Comparison of ENCODE assay signal across 11 cellular contexts in genomic region chr7:87003872-87004798, GRCh38. TPM values are rescaled to one million over a fixed set of nuclear protein-coding genes. Genes with fewer than 3 reads are reported as not detected.
A peak's percentile ranks its signal among the peaks of the same experiment; 100 is the strongest.
DNase-seq lines count a peak whose midpoint lies in the region; ATAC-seq, FAIRE-seq and TF ChIP-seq lines count a peak whose summit lies in the region.
"Had no signal": no experiment of that assay in that cellular context is flagged by ENCODE, and none has a peak within 500 bp of the region (broad histone marks: within the 10 kb centered on the region; RNA-seq: fewer than 3 reads in every experiment).

No MANE protein-coding gene starts in this region.

- no peak overlapping the region for H3K9ac ChIP-seq in SK-N-SH
- H3K9ac ChIP-seq in HepG2 (ENCODE audit: insufficient read depth, low read depth, low read length), result no peak overlapping the region

- BruUV-seq in HepG2 (replicated peaks; lab: Mats Ljungman, UMichigan), result no TSS peak

- H3K4me1 ChIP-seq in SK-N-SH (ENCODE audit: control insufficient read depth in 1 of 2, insufficient read depth in 2 of 2, low read depth in 1 of 2, low read length in 1 of 2) (peaks cover 12 to 50% of the 10 kb centered on the region in 2 experiments; a peak in 3 of 4 replicates), left ventricle myocardium inferior (peaks cover 39% of the 10 kb centered on the region), osteoblast (ENCODE audit: insufficient read depth, low read length) (no peaks in the 10 kb centered on the region), HepG2 (ENCODE audit: insufficient read depth, low read length) (0 out of 2 replicates have a peak, but pooled peaks cover 3% of the 10 kb centered on the region)

- H3K79me2 ChIP-seq in SK-N-SH (ENCODE audit: insufficient read depth) (peaks cover 21% of the 10 kb centered on the region), osteoblast (ENCODE audit: insufficient read depth, low read length) (no peaks in the 10 kb centered on the region), HepG2 (ENCODE audit: insufficient read depth, low read length) (peaks cover 1% of the 10 kb centered on the region)

- peaks cover 9% of the 10 kb centered on the region for H3F3A ChIP-seq in SK-N-SH (replicated peaks; ENCODE audit: insufficient read depth)

- in situ Hi-C loops in HepG2 (cut with HindIII; ENCODE audit: extremely low pct_ligation_motif_present, low pct_unique_long_range_greater_than_20kb), result no loop called here

- 49% methylated on average over 9 of the region's 9 CpGs for WGBS in SK-N-SH (ENCODE audit: low lambda C conversion rate)
- 61% methylated on average over 9 of the region's 9 CpGs for whole genome bisulfite sequencing in HepG2 (ENCODE audit: low lambda C conversion rate)

- no peak for TF ChIP-seq CTCF in SK-N-SH (IDR thresholded peaks at IDR 0.05)
- TF ChIP-seq CTCF in left ventricle myocardium inferior (IDR thresholded peaks at IDR 0.05; ENCODE audit: borderline replicate concordance), result no peak
- no peak for TF ChIP-seq CTCF in osteoblast (IDR thresholded peaks at IDR 0.05; ENCODE audit: extremely low read depth, low read depth, low read length)
- TF ChIP-seq CTCF in HepG2 (CRISPR knock-in tag; IDR thresholded peaks at IDR 0.05), result no peak

- H3K36me3 ChIP-seq in SK-N-SH (replicated peaks in 1 of 2; ENCODE audit: control insufficient read depth in 1 of 2, insufficient read depth in 2 of 2, low read length in 1 of 2), result no peaks in the 10 kb centered on the region
- H3K36me3 ChIP-seq in left ventricle myocardium inferior, result no peaks in the 10 kb centered on the region
- no peaks in the 10 kb centered on the region for H3K36me3 ChIP-seq in osteoblast (ENCODE audit: insufficient read depth, low read length)
- no peaks in the 10 kb centered on the region for H3K36me3 ChIP-seq in HepG2 (replicated peaks in 1 of 2; ENCODE audit: control insufficient read depth in 1 of 2, insufficient read depth in 2 of 2, low read length in 2 of 2)
- H3K36me3 ChIP-seq: thoracic aorta had no signal

- H3K4me2 ChIP-seq in SK-N-SH (peak overlapping the region; percentile 66), osteoblast (ENCODE audit: insufficient read depth, low read length) (no peak overlapping the region), HepG2 (ENCODE audit: low read depth, low read length) (no peak overlapping the region)

- TF ChIP-seq EP300 in SK-N-SH (IDR thresholded peaks at IDR 0.05; ENCODE audit: borderline replicate concordance in 1 of 2, low read depth in 1 of 2, low read length in 1 of 2) (peak in 1 of 2 experiments; percentile 73; a peak in 2 of 4 replicates), HepG2 (IDR thresholded peaks at IDR 0.05; ENCODE audit: low read depth in 2 of 2, low read length in 2 of 2) (no peak), HepG2 (CRISPR knock-in tag; IDR thresholded peaks at IDR 0.05; ENCODE audit: borderline replicate concordance) (no peak)

- H3K4me1 Mint-ChIP-seq in stimulated activated naive CD8-positive, alpha-beta T cell treated with anti-CD3 and anti-CD28 coated beads, Interleukin-15, amount 100 ng/mL, for 72 hours, result peaks cover 32% of the 10 kb centered on the region

- no peaks in the 10 kb centered on the region for H3K9me3 ChIP-seq in SK-N-SH
- H3K9me3 ChIP-seq in left ventricle myocardium inferior (replicated peaks), result no peaks in the 10 kb centered on the region
- no peaks in the 10 kb centered on the region for H3K9me3 ChIP-seq in osteoblast (ENCODE audit: low read depth, low read length)
- no peaks in the 10 kb centered on the region for H3K9me3 ChIP-seq in HepG2 (ENCODE audit: low read length)
- H3K9me3 ChIP-seq: thoracic aorta had no signal

- TF ChIP-seq RAD21 in SK-N-SH (IDR thresholded peaks at IDR 0.05; ENCODE audit: low read length) (no peak), HepG2 (CRISPR knock-in tag; IDR thresholded peaks at IDR 0.05) (no peak)

- no peak overlapping the region for H2AFZ ChIP-seq in SK-N-SH (ENCODE audit: low read depth)
- no peak overlapping the region for H2AFZ ChIP-seq in osteoblast (ENCODE audit: low read length)
- H2AFZ ChIP-seq in HepG2 (ENCODE audit: low read length), result no peak overlapping the region

- H3K4me3 Mint-ChIP-seq in stimulated activated naive CD8-positive, alpha-beta T cell treated with anti-CD3 and anti-CD28 coated beads, Interleukin-15, amount 100 ng/mL, for 72 hours, result peak overlapping the region; percentile 13 to 35
- H3K4me3 Mint-ChIP-seq: activated naive CD4-positive, alpha-beta T cell treated with anti-CD3 and anti-CD28 coated beads for 36 hours had no signal

- DNase-seq in stimulated activated naive CD8-positive, alpha-beta T cell treated with anti-CD3 and anti-CD28 coated beads, Interleukin-15, amount 100 ng/mL, for 72 hours, result no peak
- DNase-seq in stimulated activated naive CD8-positive, alpha-beta T cell treated with anti-CD3 and anti-CD28 coated beads, Interleukin-15, Interleukin-2, amounts not matched to agents 100 U/mL and 50 U/mL, for 24 hours, result no peak
- DNase-seq in SK-N-SH, result peak; percentile 43
- no peak for DNase-seq in left ventricle myocardium inferior
- DNase-seq in osteoblast (ENCODE audit: insufficient read length, low spot score, missing footprints), result no peak
- no peak for DNase-seq in HepG2 (ENCODE audit: low spot score)
- no peak for DNase-seq in NCI-H187 treated with DMSO at 0.1 percent for 48 hours (lab: John Stamatoyannopoulos, UW)
- DNase-seq: activated naive CD4-positive, alpha-beta T cell treated with anti-CD3 and anti-CD28 coated beads for 36 hours had no signal

- peak; percentile 54 for ATAC-seq in stimulated activated naive CD8-positive, alpha-beta T cell treated with anti-CD3 and anti-CD28 coated beads, Interleukin-15, amount 100 ng/mL, for 72 hours
- ATAC-seq in stimulated activated naive CD8-positive, alpha-beta T cell treated with anti-CD3 and anti-CD28 coated beads, Interleukin-15, Interleukin-2, amounts not matched to agents 100 U/mL and 50 U/mL, for 24 hours, result no peak
- ATAC-seq in HG03378 (IDR thresholded peaks at IDR 0.05; ENCODE audit: unreplicated experiment) (no peak), HepG2 (no peak)

- peaks cover 8% of the 10 kb centered on the region for H3K27me3 Mint-ChIP-seq in stimulated activated naive CD8-positive, alpha-beta T cell treated with anti-CD3 and anti-CD28 coated beads, Interleukin-15, amount 100 ng/mL, for 72 hours

- peaks cover 16% of the 10 kb centered on the region; the same call in 1 of the 2 replicates for H4K20me1 ChIP-seq in SK-N-SH (ENCODE audit: insufficient read depth)
- H4K20me1 ChIP-seq in osteoblast (ENCODE audit: insufficient read depth, low read length), result no peaks in the 10 kb centered on the region
- H4K20me1 ChIP-seq in HepG2 (ENCODE audit: insufficient read depth, low read length), result no peaks in the 10 kb centered on the region

- no peak overlapping the region for H3K27ac Mint-ChIP-seq in stimulated activated naive CD8-positive, alpha-beta T cell treated with anti-CD3 and anti-CD28 coated beads, Interleukin-15, amount 100 ng/mL, for 72 hours
- H3K27ac Mint-ChIP-seq: activated naive CD4-positive, alpha-beta T cell treated with anti-CD3 and anti-CD28 coated beads for 36 hours had no signal

- POLR2A ChIA-PET in SK-N-SH (lab: Yijun Ruan, JAX) (interaction anchor here (0.6 to 1.2 kb wide), 4 partner anchors 10 to 148 kb away, joined by 3 to 5 read pairs (median 4); partner anchors contain the start of gene DMTF1), HepG2 (lab: Yijun Ruan, JAX) (no interaction called here)

- H3K9me3 Mint-ChIP-seq in stimulated activated naive CD8-positive, alpha-beta T cell treated with anti-CD3 and anti-CD28 coated beads, Interleukin-15, amount 100 ng/mL, for 72 hours, result no peaks in the 10 kb centered on the region
- H3K9me3 Mint-ChIP-seq: activated naive CD4-positive, alpha-beta T cell treated with anti-CD3 and anti-CD28 coated beads for 36 hours had no signal

- CTCF ChIA-PET in SK-N-SH (lab: Yijun Ruan, JAX), result interaction anchor here (0.6 to 2.5 kb wide), 18 partner anchors 8 to 232 kb away, joined by 3 to 7 read pairs (median 3); partner anchors contain the start of gene ELAPOR2
- CTCF ChIA-PET in HepG2 (lab: Yijun Ruan, JAX; ENCODE audit: low intra/inter-chr PET ratio, low total read pairs), result no interaction called here

- H3K9me2 ChIP-seq in SK-N-SH, result no peaks in the 10 kb centered on the region

- intact Hi-C loops in left ventricle myocardium inferior (cut with micrococcal nuclease) (no loop called here), HepG2 (cut with micrococcal nuclease; ENCODE audit: unreplicated experiment) (no loop called here)

- H3K4me3 ChIP-seq in SK-N-SH (ENCODE audit: low read depth in 2 of 2, low read length in 1 of 2), result peak overlapping the region; percentile 9 to 38; a peak in 3 of 4 replicates
- peak overlapping the region; percentile 38 for H3K4me3 ChIP-seq in left ventricle myocardium inferior
- H3K4me3 ChIP-seq in osteoblast (ENCODE audit: insufficient read depth, low read length), result no peak overlapping the region
- H3K4me3 ChIP-seq in HepG2 (replicated peaks in 1 of 3; ENCODE audit: insufficient read depth in 1 of 3, low read depth in 2 of 3, low read length in 3 of 3), result no peak overlapping the region
- H3K4me3 ChIP-seq: lung, thoracic aorta had no signal

- H3K27ac ChIP-seq in SK-N-SH (ENCODE audit: low read depth in 2 of 2, low read length in 1 of 2) (peak overlapping the region in 1 of 2 experiments; percentile 16; a peak in 2 of 4 replicates), left ventricle myocardium inferior (replicated peaks) (peak overlapping the region; percentile 49), osteoblast (ENCODE audit: low read depth, low read length) (no peak overlapping the region), HepG2 (ENCODE audit: extremely low read length, insufficient read depth, low read length) (no peak overlapping the region)
- H3K27ac ChIP-seq: thoracic aorta had no signal

- no peak for TF ChIP-seq POLR2A in HepG2 (IDR thresholded peaks at IDR 0.05; ENCODE audit: insufficient read depth in 1 of 2, low read depth in 2 of 2, low read length in 2 of 2)

- FAIRE-seq in HepG2 (lab: Jason Lieb, UNC), result no peak

- H3K27me3 ChIP-seq in SK-N-SH (ENCODE audit: insufficient read depth) (no peaks in the 10 kb centered on the region), left ventricle myocardium inferior (ENCODE audit: low read depth) (no peaks in the 10 kb centered on the region), osteoblast (ENCODE audit: insufficient read depth, low read length) (no peaks in the 10 kb centered on the region), HepG2 (ENCODE audit: control insufficient read depth in 1 of 2, insufficient read depth in 2 of 2, low read length in 2 of 2) (no peaks in the 10 kb centered on the region)

RNA-seq across cellular contexts. Expression of gene ELAPOR2, which starts 55.3 kb away (rescaled TPM):
- 8.8 and 15.9 TPM in 2 replicates for polyA plus RNA-seq in SK-N-SH (2012; rRNA removed)
- 11.7 TPM in 2 replicates for polyA plus RNA-seq in SK-N-SH (2012; cell fraction: cytosol; rRNA removed)
- 9.7 and 25.8 TPM in 2 replicates for polyA plus RNA-seq in SK-N-SH (2012; cell fraction: nucleus; rRNA removed)
- total RNA-seq in left ventricle myocardium inferior, result 3.9 TPM
- 0.88 and 4.0 TPM in 2 replicates for total RNA-seq in osteoblast
- 8.4 and 10.3 TPM in 2 replicates for total RNA-seq in HepG2 (2016; rRNA removed; fragmentation: Illumina TruSeq; extraction: Trizol)
- total RNA-seq in HepG2 (2016; cell fraction: cytosol; rRNA removed; fragmentation: Illumina TruSeq; extraction: Trizol; ENCODE audit: low read depth), result 1.7 and 2.6 TPM in 2 replicates
- 7.0 and 9.7 TPM in 2 replicates for total RNA-seq in HepG2 (2016; cell fraction: insoluble cytoplasmic fraction; rRNA removed; fragmentation: Illumina TruSeq; extraction: Trizol)
- total RNA-seq in HepG2 (2016; cell fraction: membrane; rRNA removed; fragmentation: Illumina TruSeq; extraction: Trizol), result 3.8 and 6.1 TPM in 2 replicates
- total RNA-seq in HepG2 (2016; cell fraction: nucleus; rRNA removed; fragmentation: Illumina TruSeq; extraction: Trizol), result 12.8 and 13.5 TPM in 2 replicates
- polyA plus RNA-seq in HepG2 (2011; rRNA removed), result 7.4 and 7.8 TPM in 2 replicates
- polyA plus RNA-seq in HepG2 (2011; cell fraction: cytosol; rRNA removed), result 2.3 and 4.2 TPM in 2 replicates
- polyA plus RNA-seq in HepG2 (2011; cell fraction: nucleus; rRNA removed), result 6.7 and 8.3 TPM in 2 replicates
- polyA plus RNA-seq in HepG2 (2012), result 5.0 and 7.8 TPM in 2 replicates
- polyA plus RNA-seq in HepG2 (2016; cell fraction: cytosol; fragmentation: Illumina TruSeq; extraction: Trizol; ENCODE audit: low read depth), result 0.37 and 0.42 TPM in 2 replicates
- 6.3 and 7.2 TPM in 2 replicates for polyA plus RNA-seq in HepG2 (2016; cell fraction: insoluble cytoplasmic fraction; fragmentation: Illumina TruSeq; extraction: Trizol; ENCODE audit: low read depth)
- polyA plus RNA-seq in HepG2 (2016; cell fraction: membrane; fragmentation: Illumina TruSeq; extraction: Trizol; ENCODE audit: low read depth), result 1.6 and 1.8 TPM in 2 replicates
- polyA plus RNA-seq in HepG2 (2016; cell fraction: nucleus; fragmentation: Illumina TruSeq; extraction: Trizol; ENCODE audit: insufficient read depth, low read depth), result 6.1 and 8.1 TPM in 2 replicates
- polyA minus RNA-seq in HepG2 (2011; rRNA and poly(A)+ RNA removed; ENCODE audit: low replicate concordance), result 13.0 and 33.6 TPM in 2 replicates
- 5.8 and 6.5 TPM in 2 replicates for polyA minus RNA-seq in HepG2 (2011; cell fraction: cytosol; rRNA and poly(A)+ RNA removed)
- polyA minus RNA-seq in HepG2 (2011; cell fraction: nucleus; rRNA and poly(A)+ RNA removed), result 38.8 and 50.1 TPM in 2 replicates

Comparison
In these comparisons a context has a peak if more than half of its experiments do, and no peak if none do; other contexts are left out.
1. H3K4me3 ChIP-seq: peak in SK-N-SH (2 of 2) and left ventricle myocardium inferior (single experiment); none in osteoblast (single experiment) and HepG2 (0 of 3).